ENCODE assay signal across 1 cellular context in the genomic region with DNA sequence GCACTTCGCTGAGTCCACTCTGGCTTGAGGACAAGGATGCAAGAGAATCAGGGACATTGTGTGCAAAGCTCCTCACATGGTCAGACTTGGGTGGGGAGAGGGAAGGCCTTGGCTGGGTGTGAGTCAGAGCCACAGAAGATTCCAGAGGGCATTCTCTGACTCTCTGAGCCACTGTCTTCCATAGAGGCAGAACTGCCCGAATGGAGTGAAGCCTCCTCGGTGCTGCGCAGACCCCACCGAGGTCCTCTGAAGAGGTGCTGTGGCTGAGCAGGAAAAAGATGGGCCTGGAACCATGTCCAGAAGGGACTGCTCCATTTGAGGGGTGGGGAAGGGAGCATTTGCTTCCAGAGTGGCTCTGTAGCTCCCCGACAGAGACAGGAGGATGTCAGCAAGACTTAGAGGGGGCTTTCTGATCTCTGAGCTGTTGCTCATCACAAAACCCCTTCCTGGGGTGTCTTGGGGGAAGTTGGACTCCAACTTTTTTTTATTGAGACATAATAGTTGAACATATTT.
TF ChIP-seq lines count a peak whose summit lies in the region.

No MANE protein-coding gene starts in this region.

TF ChIP-seq in GM23338, 12 proteins besides CTCF, POLR2A, EP300 and RAD21:
- TF ChIP-seq, protein P1, sequence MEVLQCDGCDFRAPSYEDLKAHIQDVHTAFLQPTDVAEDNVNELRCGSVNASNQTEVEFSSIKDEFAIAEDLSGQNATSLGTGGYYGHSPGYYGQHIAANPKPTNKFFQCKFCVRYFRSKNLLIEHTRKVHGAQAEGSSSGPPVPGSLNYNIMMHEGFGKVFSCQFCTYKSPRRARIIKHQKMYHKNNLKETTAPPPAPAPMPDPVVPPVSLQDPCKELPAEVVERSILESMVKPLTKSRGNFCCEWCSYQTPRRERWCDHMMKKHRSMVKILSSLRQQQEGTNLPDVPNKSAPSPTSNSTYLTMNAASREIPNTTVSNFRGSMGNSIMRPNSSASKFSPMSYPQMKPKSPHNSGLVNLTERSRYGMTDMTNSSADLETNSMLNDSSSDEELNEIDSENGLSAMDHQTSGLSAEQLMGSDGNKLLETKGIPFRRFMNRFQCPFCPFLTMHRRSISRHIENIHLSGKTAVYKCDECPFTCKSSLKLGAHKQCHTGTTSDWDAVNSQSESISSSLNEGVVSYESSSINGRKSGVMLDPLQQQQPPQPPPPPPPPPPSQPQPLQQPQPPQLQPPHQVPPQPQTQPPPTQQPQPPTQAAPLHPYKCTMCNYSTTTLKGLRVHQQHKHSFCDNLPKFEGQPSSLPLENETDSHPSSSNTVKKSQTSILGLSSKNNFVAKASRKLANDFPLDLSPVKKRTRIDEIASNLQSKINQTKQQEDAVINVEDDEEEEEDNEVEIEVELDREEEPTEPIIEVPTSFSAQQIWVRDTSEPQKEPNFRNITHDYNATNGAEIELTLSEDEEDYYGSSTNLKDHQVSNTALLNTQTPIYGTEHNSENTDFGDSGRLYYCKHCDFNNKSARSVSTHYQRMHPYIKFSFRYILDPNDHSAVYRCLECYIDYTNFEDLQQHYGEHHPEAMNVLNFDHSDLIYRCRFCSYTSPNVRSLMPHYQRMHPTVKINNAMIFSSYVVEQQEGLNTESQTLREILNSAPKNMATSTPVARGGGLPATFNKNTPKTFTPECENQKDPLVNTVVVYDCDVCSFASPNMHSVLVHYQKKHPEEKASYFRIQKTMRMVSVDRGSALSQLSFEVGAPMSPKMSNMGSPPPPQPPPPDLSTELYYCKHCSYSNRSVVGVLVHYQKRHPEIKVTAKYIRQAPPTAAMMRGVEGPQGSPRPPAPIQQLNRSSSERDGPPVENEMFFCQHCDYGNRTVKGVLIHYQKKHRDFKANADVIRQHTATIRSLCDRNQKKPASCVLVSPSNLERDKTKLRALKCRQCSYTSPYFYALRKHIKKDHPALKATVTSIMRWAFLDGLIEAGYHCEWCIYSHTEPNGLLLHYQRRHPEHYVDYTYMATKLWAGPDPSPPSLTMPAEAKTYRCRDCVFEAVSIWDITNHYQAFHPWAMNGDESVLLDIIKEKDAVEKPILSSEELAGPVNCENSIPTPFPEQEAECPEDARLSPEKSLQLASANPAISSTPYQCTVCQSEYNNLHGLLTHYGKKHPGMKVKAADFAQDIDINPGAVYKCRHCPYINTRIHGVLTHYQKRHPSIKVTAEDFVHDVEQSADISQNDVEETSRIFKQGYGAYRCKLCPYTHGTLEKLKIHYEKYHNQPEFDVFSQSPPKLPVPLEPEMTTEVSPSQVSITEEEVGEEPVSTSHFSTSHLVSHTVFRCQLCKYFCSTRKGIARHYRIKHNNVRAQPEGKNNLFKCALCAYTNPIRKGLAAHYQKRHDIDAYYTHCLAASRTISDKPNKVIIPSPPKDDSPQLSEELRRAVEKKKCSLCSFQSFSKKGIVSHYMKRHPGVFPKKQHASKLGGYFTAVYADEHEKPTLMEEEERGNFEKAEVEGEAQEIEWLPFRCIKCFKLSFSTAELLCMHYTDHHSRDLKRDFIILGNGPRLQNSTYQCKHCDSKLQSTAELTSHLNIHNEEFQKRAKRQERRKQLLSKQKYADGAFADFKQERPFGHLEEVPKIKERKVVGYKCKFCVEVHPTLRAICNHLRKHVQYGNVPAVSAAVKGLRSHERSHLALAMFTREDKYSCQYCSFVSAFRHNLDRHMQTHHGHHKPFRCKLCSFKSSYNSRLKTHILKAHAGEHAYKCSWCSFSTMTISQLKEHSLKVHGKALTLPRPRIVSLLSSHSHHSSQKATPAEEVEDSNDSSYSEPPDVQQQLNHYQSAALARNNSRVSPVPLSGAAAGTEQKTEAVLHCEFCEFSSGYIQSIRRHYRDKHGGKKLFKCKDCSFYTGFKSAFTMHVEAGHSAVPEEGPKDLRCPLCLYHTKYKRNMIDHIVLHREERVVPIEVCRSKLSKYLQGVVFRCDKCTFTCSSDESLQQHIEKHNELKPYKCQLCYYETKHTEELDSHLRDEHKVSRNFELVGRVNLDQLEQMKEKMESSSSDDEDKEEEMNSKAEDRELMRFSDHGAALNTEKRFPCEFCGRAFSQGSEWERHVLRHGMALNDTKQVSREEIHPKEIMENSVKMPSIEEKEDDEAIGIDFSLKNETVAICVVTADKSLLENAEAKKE (CRISPR knock-in tag; IDR thresholded peaks at IDR 0.05), result no peak
- TF ChIP-seq EZH2phosphoT487 (IDR thresholded peaks at IDR 0.05; ENCODE audit: unreplicated experiment) (no peak), STAT1 (IDR thresholded peaks at IDR 0.05; ENCODE audit: unreplicated experiment) (no peak), POLR2AphosphoS5 (IDR thresholded peaks at IDR 0.05; ENCODE audit: low read depth) (no peak), NANOG (IDR thresholded peaks at IDR 0.05; ENCODE audit: borderline replicate concordance) (no peak), ZNF331 (CRISPR knock-in tag; IDR thresholded peaks at IDR 0.05; ENCODE audit: low read depth) (no peak), JUNB (IDR thresholded peaks at IDR 0.05; ENCODE audit: unreplicated experiment) (no peak), CREB1 (CRISPR knock-in tag; IDR thresholded peaks at IDR 0.05; ENCODE audit: low read depth) (no peak), EZH2 (IDR thresholded peaks at IDR 0.05; ENCODE audit: low read depth, unreplicated experiment) (no peak), ZNF114 (CRISPR knock-in tag; IDR thresholded peaks at IDR 0.05) (no peak)
- TF ChIP-seq, protein P2, sequence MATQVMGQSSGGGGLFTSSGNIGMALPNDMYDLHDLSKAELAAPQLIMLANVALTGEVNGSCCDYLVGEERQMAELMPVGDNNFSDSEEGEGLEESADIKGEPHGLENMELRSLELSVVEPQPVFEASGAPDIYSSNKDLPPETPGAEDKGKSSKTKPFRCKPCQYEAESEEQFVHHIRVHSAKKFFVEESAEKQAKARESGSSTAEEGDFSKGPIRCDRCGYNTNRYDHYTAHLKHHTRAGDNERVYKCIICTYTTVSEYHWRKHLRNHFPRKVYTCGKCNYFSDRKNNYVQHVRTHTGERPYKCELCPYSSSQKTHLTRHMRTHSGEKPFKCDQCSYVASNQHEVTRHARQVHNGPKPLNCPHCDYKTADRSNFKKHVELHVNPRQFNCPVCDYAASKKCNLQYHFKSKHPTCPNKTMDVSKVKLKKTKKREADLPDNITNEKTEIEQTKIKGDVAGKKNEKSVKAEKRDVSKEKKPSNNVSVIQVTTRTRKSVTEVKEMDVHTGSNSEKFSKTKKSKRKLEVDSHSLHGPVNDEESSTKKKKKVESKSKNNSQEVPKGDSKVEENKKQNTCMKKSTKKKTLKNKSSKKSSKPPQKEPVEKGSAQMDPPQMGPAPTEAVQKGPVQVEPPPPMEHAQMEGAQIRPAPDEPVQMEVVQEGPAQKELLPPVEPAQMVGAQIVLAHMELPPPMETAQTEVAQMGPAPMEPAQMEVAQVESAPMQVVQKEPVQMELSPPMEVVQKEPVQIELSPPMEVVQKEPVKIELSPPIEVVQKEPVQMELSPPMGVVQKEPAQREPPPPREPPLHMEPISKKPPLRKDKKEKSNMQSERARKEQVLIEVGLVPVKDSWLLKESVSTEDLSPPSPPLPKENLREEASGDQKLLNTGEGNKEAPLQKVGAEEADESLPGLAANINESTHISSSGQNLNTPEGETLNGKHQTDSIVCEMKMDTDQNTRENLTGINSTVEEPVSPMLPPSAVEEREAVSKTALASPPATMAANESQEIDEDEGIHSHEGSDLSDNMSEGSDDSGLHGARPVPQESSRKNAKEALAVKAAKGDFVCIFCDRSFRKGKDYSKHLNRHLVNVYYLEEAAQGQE (IDR thresholded peaks at IDR 0.05; ENCODE audit: unreplicated experiment), result no peak
- TF ChIP-seq, protein P3, sequence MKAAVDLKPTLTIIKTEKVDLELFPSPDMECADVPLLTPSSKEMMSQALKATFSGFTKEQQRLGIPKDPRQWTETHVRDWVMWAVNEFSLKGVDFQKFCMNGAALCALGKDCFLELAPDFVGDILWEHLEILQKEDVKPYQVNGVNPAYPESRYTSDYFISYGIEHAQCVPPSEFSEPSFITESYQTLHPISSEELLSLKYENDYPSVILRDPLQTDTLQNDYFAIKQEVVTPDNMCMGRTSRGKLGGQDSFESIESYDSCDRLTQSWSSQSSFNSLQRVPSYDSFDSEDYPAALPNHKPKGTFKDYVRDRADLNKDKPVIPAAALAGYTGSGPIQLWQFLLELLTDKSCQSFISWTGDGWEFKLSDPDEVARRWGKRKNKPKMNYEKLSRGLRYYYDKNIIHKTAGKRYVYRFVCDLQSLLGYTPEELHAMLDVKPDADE (IDR thresholded peaks at IDR 0.05), result no peak
TF ChIP-seq in GM23338: peak in this region for 0.
